13 cellular contexts compared by ENCODE assay signal in genomic region chr17:61415374-61416210, GRCh38. TPM values are rescaled to one million over a fixed set of nuclear protein-coding genes. Genes with fewer than 3 reads are reported as not detected.
DNase-seq lines count a peak whose midpoint lies in the region; ATAC-seq and TF ChIP-seq lines count a peak whose summit lies in the region.
"Had no signal": no experiment of that assay in that cellular context is flagged by ENCODE, and none has a peak within 500 bp of the region (broad histone marks: within the 10 kb centered on the region; RNA-seq: fewer than 3 reads in every experiment).

No MANE protein-coding gene starts in this region.

- ATAC-seq in GM18909 (IDR thresholded peaks at IDR 0.05; ENCODE audit: poor library complexity, unreplicated experiment): no peak
- ATAC-seq in stimulated activated naive CD8-positive, alpha-beta T cell treated with anti-CD3 and anti-CD28 coated beads, Interleukin-15, amount 100 ng/mL, for 72 hours: no peak
- ATAC-seq: activated CD4-positive, CD25-positive, alpha-beta regulatory T cell treated with anti-CD3 and anti-CD28 coated beads, Interleukin-2, amount 50 U/mL, for 24 hours; CD8-positive, alpha-beta T cell had no signal

- no peak for TF ChIP-seq EP300 in sigmoid colon (IDR thresholded peaks at IDR 0.05)

- H3K4me3 ChIP-seq in hepatocyte: no peak overlapping the region
- H3K4me3 ChIP-seq in sigmoid colon: no peak overlapping the region

- H3K27ac Mint-ChIP-seq in stimulated activated naive CD8-positive, alpha-beta T cell treated with anti-CD3 and anti-CD28 coated beads, Interleukin-15, amount 100 ng/mL, for 72 hours: no peak overlapping the region
- H3K27ac Mint-ChIP-seq: activated T-cell treated with anti-CD3 and anti-CD28 coated beads, Interleukin-2, amount 50 U/mL, for 24 hours; CD8-positive, alpha-beta T cell; stimulated activated naive B cell treated with anti-CD40 and anti-IgM and Interleukin-4, amounts not matched to agents 10 μg/mL and 1 μg/mL and 100 μg/mL, for 72 hours had no signal

- peaks cover 20% of the 10 kb centered on the region for H3K79me2 ChIP-seq in hepatocyte

- H3K9me3 ChIP-seq in hepatocyte (ENCODE audit: low read depth) (no peaks in the 10 kb centered on the region), sigmoid colon (no peaks in the 10 kb centered on the region)

- H3K27ac ChIP-seq in hepatocyte: peak overlapping the region; percentile 59
- peak overlapping the region in 1 of 4 donors; percentile 74 for H3K27ac ChIP-seq in sigmoid colon

- TF ChIP-seq POLR2A in sigmoid colon (IDR thresholded peaks at IDR 0.05): peak in 1 of 2 donors; percentile 14

- peaks cover 16% of the 10 kb centered on the region for H3K4me1 Mint-ChIP-seq in stimulated activated naive CD8-positive, alpha-beta T cell treated with anti-CD3 and anti-CD28 coated beads, Interleukin-15, amount 100 ng/mL, for 72 hours

- DNase-seq in GM03348 (ENCODE audit: low spot score): peak; percentile 30
- peak; percentile 54 for DNase-seq in SK-N-DZ (ENCODE audit: low spot score)
- no peak for DNase-seq in hepatocyte (ENCODE audit: low spot score)
- DNase-seq in sigmoid colon: peak; percentile 51
- no peak for DNase-seq in stimulated activated naive CD8-positive, alpha-beta T cell treated with anti-CD3 and anti-CD28 coated beads, Interleukin-15, amount 100 ng/mL, for 72 hours
- DNase-seq in HuH-7.5 (ENCODE audit: low spot score): no peak
- no peak for DNase-seq in OCI-M2 (lab: John Stamatoyannopoulos, UW; ENCODE audit: unreplicated experiment)
- DNase-seq: activated T-cell treated with anti-CD3 and anti-CD28 coated beads, Interleukin-2, amount 50 U/mL, for 24 hours; NCI-H1048; stimulated activated naive B cell treated with anti-CD40 and anti-IgM and Interleukin-4, amounts not matched to agents 10 μg/mL and 1 μg/mL and 100 μg/mL, for 72 hours had no signal

- peaks cover 80% of the 10 kb centered on the region for H3K27me3 Mint-ChIP-seq in stimulated activated naive CD8-positive, alpha-beta T cell treated with anti-CD3 and anti-CD28 coated beads, Interleukin-15, amount 100 ng/mL, for 72 hours

- H3K9me3 Mint-ChIP-seq in stimulated activated naive CD8-positive, alpha-beta T cell treated with anti-CD3 and anti-CD28 coated beads, Interleukin-15, amount 100 ng/mL, for 72 hours: no peaks in the 10 kb centered on the region
- H3K9me3 Mint-ChIP-seq: activated T-cell treated with anti-CD3 and anti-CD28 coated beads, Interleukin-2, amount 50 U/mL, for 24 hours; CD8-positive, alpha-beta T cell; stimulated activated naive B cell treated with anti-CD40 and anti-IgM and Interleukin-4, amounts not matched to agents 10 μg/mL and 1 μg/mL and 100 μg/mL, for 72 hours had no signal

- H3K4me1 ChIP-seq in hepatocyte (ENCODE audit: insufficient read depth): peaks cover 16% of the 10 kb centered on the region
- peaks cover 0 to 35% (median 32%) of the 10 kb centered on the region in 4 donors for H3K4me1 ChIP-seq in sigmoid colon

- 87% methylated on average over 5 of the region's 6 CpGs for WGBS in hepatocyte (ENCODE audit: low lambda C conversion rate, missing lambda C conversion rate)
- WGBS in sigmoid colon, 2 donors: 94 to 95% methylated on average over 6 of the region's 6 CpGs

- H3K27me3 ChIP-seq in hepatocyte: no peaks in the 10 kb centered on the region
- peaks cover 15 to 59% (median 17%) of the 10 kb centered on the region in 3 donors for H3K27me3 ChIP-seq in sigmoid colon

- intact Hi-C loops in sigmoid colon (cut with DNase I): loop anchor here (2.0 to 10.0 kb wide), 2 partner anchors 449 to 651 kb away; partner anchors contain the start of gene BRIP1

- H2AFZ ChIP-seq in hepatocyte: no peak overlapping the region

- H3K4me2 ChIP-seq in hepatocyte: no peak overlapping the region

- H3K4me3 Mint-ChIP-seq in stimulated activated naive CD8-positive, alpha-beta T cell treated with anti-CD3 and anti-CD28 coated beads, Interleukin-15, amount 100 ng/mL, for 72 hours: no peak overlapping the region
- H3K4me3 Mint-ChIP-seq: activated T-cell treated with anti-CD3 and anti-CD28 coated beads, Interleukin-2, amount 50 U/mL, for 24 hours; CD8-positive, alpha-beta T cell; stimulated activated naive B cell treated with anti-CD40 and anti-IgM and Interleukin-4, amounts not matched to agents 10 μg/mL and 1 μg/mL and 100 μg/mL, for 72 hours had no signal

- H4K20me1 ChIP-seq in hepatocyte (ENCODE audit: insufficient read depth, poor library complexity, severe bottlenecking): no peaks in the 10 kb centered on the region

- H3K9me2 ChIP-seq in hepatocyte (replicated peaks; ENCODE audit: insufficient read depth): no peaks in the 10 kb centered on the region

- TF ChIP-seq CTCF in hepatocyte (IDR thresholded peaks at IDR 0.05; ENCODE audit: poor library complexity): no peak
- TF ChIP-seq CTCF in sigmoid colon (IDR thresholded peaks at IDR 0.05): no peak

- no peaks in the 10 kb centered on the region for H3K36me3 ChIP-seq in hepatocyte (replicated peaks; ENCODE audit: insufficient read depth, low read depth)
- no peaks in the 10 kb centered on the region for H3K36me3 ChIP-seq in sigmoid colon

RNA-seq across cellular contexts. Expression of gene TBX2, which starts 15.9 kb away (rescaled TPM):
- 153 and 188 TPM in 2 replicates for polyA plus RNA-seq in SK-N-DZ (2014; cell fraction: cytosol; rRNA removed)
- 310 and 397 TPM in 2 replicates for polyA plus RNA-seq in SK-N-DZ (2014; cell fraction: nucleus; rRNA removed)
- 17.9 and 19.6 TPM in 2 replicates for total RNA-seq in hepatocyte
- 27.5 and 29.3 TPM in 2 replicates for polyA plus RNA-seq in hepatocyte
- 1 to 10 TPM in 3 of 4 donors, under 1 TPM in 1; 0.99 to 5.3 (median 2.3) TPM for total RNA-seq in sigmoid colon
- polyA plus RNA-seq in sigmoid colon: 1 to 10 TPM; 2.3 to 5.3 (median 3.6) TPM
- total RNA-seq: CD8-positive, alpha-beta T cell had no signal

RNA-seq across cellular contexts. Expression of gene TBX4, which starts 36.6 kb away (rescaled TPM):
- polyA plus RNA-seq in SK-N-DZ (2014; cell fraction: cytosol; rRNA removed): 2.7 and 4.9 TPM in 2 replicates
- 1.9 and 5.6 TPM in 2 replicates for polyA plus RNA-seq in SK-N-DZ (2014; cell fraction: nucleus; rRNA removed)
- total RNA-seq in hepatocyte (15.4 and 36.2 TPM in 2 replicates), sigmoid colon (not detected)
- polyA plus RNA-seq in hepatocyte (11.6 and 13.9 TPM in 2 replicates), sigmoid colon (not detected)
- total RNA-seq: CD8-positive, alpha-beta T cell had no signal

Comparison
In these comparisons a context has a peak if more than half of its experiments do, and no peak if none do; other contexts are left out.
1. DNase-seq: peak in GM03348 (single experiment), SK-N-DZ (single experiment) and sigmoid colon (single experiment); none in hepatocyte (single experiment), stimulated activated naive CD8-positive, alpha-beta T cell treated with anti-CD3 and anti-CD28 coated beads, Interleukin-15, amount 100 ng/mL, for 72 hours (0 of 2), HuH-7.5 (single experiment) and OCI-M2 (single experiment).
2. RNA of gene TBX4, which starts 36.6 kb away (total RNA-seq): 15.4 to 36.2 TPM in hepatocyte; not detected in sigmoid colon; every median in the first group is over 10 times any median in the second.